8 cellular contexts compared by ENCODE assay signal in genomic region chr15:98160236-98160635, GRCh38.
DNase-seq lines count a peak whose midpoint lies in the region; ATAC-seq and TF ChIP-seq lines count a peak whose summit lies in the region.

No MANE protein-coding gene starts in this region.

- H3K4me1 Mint-ChIP-seq in activated naive CD8-positive, alpha-beta T cell treated with anti-CD3 and anti-CD28 coated beads, Interleukin-2, amount 10 ng/mL, durations not matched to agents 7 days and 5 days: peaks cover 24% of the 10 kb centered on the region

- DNase-seq in GM12865 (ENCODE audit: low read depth) (peak; percentile 69), H7 (no peak), tibial artery (no peak), left lung (no peak)
- peak; percentile 71 for DNase-seq in activated naive CD8-positive, alpha-beta T cell treated with anti-CD3 and anti-CD28 coated beads, Interleukin-2, amount 10 ng/mL, durations not matched to agents 7 days and 5 days

- H3K27me3 ChIP-seq in H7 (ENCODE audit: control insufficient read depth, insufficient read depth, low read length) (no peaks in the 10 kb centered on the region), tibial artery (peaks cover 0 to 8% of the 10 kb centered on the region in 2 donors), left lung (peaks cover 0 to 8% of the 10 kb centered on the region in 2 donors)

- intact Hi-C loops in tibial artery (cut with DNase I; ENCODE audit: low total_unique reads) (no loop called here), left lung (cut with DNase I) (no loop called here)

- TF ChIP-seq CTCF in GM12865 (IDR thresholded peaks at IDR 0.05; ENCODE audit: insufficient read depth, low read depth, low read length, missing control alignments) (no peak), tibial artery (IDR thresholded peaks at IDR 0.05) (no peak), left lung (IDR thresholded peaks at IDR 0.05) (no peak)

- H3K9me3 Mint-ChIP-seq in activated naive CD8-positive, alpha-beta T cell treated with anti-CD3 and anti-CD28 coated beads, Interleukin-2, amount 10 ng/mL, durations not matched to agents 7 days and 5 days: peaks cover 3% of the 10 kb centered on the region

- H3K27me3 Mint-ChIP-seq in activated naive CD8-positive, alpha-beta T cell treated with anti-CD3 and anti-CD28 coated beads, Interleukin-2, amount 10 ng/mL, durations not matched to agents 7 days and 5 days: peaks cover 28% of the 10 kb centered on the region

- no peak overlapping the region for H3K4me3 ChIP-seq in GM12865 (ENCODE audit: low read depth, low read length)
- H3K4me3 ChIP-seq in H7 (ENCODE audit: insufficient read depth, low read depth, low read length): no peak overlapping the region
- no peak overlapping the region for H3K4me3 ChIP-seq in tibial artery
- no peak overlapping the region for H3K4me3 ChIP-seq in left lung

- peaks cover 13% of the 10 kb centered on the region for H3K9me3 ChIP-seq in KOPT-K1 (ENCODE audit: insufficient read depth, low read length, poor library complexity, severe bottlenecking)
- no peaks in the 10 kb centered on the region for H3K9me3 ChIP-seq in tibial artery
- H3K9me3 ChIP-seq in left lung: no peaks in the 10 kb centered on the region

- H3K4me1 ChIP-seq in tibial artery: no peaks in the 10 kb centered on the region
- H3K4me1 ChIP-seq in left lung: peaks cover 0 to 10% of the 10 kb centered on the region in 2 donors

- peak overlapping the region; percentile 75 for H3K4me3 Mint-ChIP-seq in activated naive CD8-positive, alpha-beta T cell treated with anti-CD3 and anti-CD28 coated beads, Interleukin-2, amount 10 ng/mL, durations not matched to agents 7 days and 5 days

- H3K36me3 ChIP-seq in KOPT-K1 (ENCODE audit: insufficient read depth, low read length) (no peaks in the 10 kb centered on the region), H7 (replicated peaks; ENCODE audit: control insufficient read depth, insufficient read depth, low read length) (no peaks in the 10 kb centered on the region), tibial artery (no peaks in the 10 kb centered on the region), left lung (no peaks in the 10 kb centered on the region)

- POLR2A ChIA-PET in activated naive CD8-positive, alpha-beta T cell treated with anti-CD3 and anti-CD28 coated beads, Interleukin-2, amount 10 ng/mL, durations not matched to agents 7 days and 5 days (lab: Charles Lee): no interaction called here

- peak overlapping the region; percentile 95 for H3K27ac Mint-ChIP-seq in activated naive CD8-positive, alpha-beta T cell treated with anti-CD3 and anti-CD28 coated beads, Interleukin-2, amount 10 ng/mL, durations not matched to agents 7 days and 5 days

- H3K27ac ChIP-seq in KOPT-K1 (ENCODE audit: low read depth, low read length, poor library complexity, severe bottlenecking) (peak overlapping the region; percentile 64), tibial artery (no peak overlapping the region), left lung (no peak overlapping the region)

- peak; percentile 95 for ATAC-seq in GM21447 (IDR thresholded peaks at IDR 0.05; ENCODE audit: unreplicated experiment)
- ATAC-seq in activated naive CD8-positive, alpha-beta T cell treated with anti-CD3 and anti-CD28 coated beads, Interleukin-2, amount 10 ng/mL, durations not matched to agents 7 days and 5 days (ENCODE audit: low read depth): peak; percentile 97
- no peak for ATAC-seq in HG02884 (IDR thresholded peaks at IDR 0.05; ENCODE audit: unreplicated experiment)
- no peak for ATAC-seq in left lung

- H3K36me3 Mint-ChIP-seq in activated naive CD8-positive, alpha-beta T cell treated with anti-CD3 and anti-CD28 coated beads, Interleukin-2, amount 10 ng/mL, durations not matched to agents 7 days and 5 days: peaks cover 2% of the 10 kb centered on the region

Comparison
In these comparisons a context has a peak if more than half of its experiments do, and no peak if none do; other contexts are left out.
1. DNase-seq: peak in GM12865 (single experiment) and activated naive CD8-positive, alpha-beta T cell treated with anti-CD3 and anti-CD28 coated beads, Interleukin-2, amount 10 ng/mL, durations not matched to agents 7 days and 5 days (single experiment); none in H7 (single experiment), tibial artery (0 of 2) and left lung (0 of 2).
2. ATAC-seq: peak in GM21447 (single experiment) and activated naive CD8-positive, alpha-beta T cell treated with anti-CD3 and anti-CD28 coated beads, Interleukin-2, amount 10 ng/mL, durations not matched to agents 7 days and 5 days (single experiment); none in HG02884 (single experiment) and left lung (single experiment).